1 cellular context compared by ENCODE assay signal in the genomic region with DNA sequence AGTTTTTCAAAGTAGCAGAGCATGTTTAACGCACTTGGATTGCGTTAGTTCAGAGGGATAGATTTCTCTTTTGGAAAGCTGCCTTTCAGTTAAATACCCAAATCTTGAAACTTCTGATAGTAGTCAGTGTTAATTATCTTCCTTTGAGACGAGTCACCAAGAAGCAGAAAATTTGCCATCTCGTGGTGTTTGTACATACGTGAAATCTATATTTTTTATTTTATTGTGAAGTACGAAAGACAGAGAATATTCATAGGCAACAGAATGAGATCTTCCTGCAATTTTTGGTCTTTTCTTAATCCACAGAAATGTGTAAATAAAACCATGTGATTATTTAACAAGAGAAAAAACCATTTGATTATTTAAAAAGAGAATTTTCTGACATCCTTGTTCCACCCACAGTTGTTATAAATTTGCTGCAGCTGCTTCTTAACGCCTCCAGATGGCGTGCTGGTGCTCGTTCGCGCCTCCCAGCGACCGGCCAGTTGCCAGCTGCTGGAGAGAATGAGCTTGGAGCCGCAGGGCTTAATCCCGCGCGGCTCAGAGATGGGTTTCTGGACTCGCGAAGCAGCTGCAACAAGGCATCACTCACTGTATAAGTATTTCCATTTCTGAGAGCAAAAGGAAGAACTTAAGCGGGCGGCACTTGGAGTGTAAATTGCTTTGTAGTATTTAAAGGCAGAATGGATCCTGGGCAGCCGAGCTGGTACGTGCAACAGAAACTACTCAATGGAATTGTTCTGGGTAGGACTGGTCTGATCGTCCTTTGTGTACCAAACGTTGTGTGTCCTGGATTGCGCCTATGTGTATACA.
TF ChIP-seq lines count a peak whose summit lies in the region.

No MANE protein-coding gene starts in this region.

TF ChIP-seq in GM23338, 12 proteins besides CTCF, POLR2A, EP300 and RAD21 (continued from another document):
- TF ChIP-seq, protein P1, sequence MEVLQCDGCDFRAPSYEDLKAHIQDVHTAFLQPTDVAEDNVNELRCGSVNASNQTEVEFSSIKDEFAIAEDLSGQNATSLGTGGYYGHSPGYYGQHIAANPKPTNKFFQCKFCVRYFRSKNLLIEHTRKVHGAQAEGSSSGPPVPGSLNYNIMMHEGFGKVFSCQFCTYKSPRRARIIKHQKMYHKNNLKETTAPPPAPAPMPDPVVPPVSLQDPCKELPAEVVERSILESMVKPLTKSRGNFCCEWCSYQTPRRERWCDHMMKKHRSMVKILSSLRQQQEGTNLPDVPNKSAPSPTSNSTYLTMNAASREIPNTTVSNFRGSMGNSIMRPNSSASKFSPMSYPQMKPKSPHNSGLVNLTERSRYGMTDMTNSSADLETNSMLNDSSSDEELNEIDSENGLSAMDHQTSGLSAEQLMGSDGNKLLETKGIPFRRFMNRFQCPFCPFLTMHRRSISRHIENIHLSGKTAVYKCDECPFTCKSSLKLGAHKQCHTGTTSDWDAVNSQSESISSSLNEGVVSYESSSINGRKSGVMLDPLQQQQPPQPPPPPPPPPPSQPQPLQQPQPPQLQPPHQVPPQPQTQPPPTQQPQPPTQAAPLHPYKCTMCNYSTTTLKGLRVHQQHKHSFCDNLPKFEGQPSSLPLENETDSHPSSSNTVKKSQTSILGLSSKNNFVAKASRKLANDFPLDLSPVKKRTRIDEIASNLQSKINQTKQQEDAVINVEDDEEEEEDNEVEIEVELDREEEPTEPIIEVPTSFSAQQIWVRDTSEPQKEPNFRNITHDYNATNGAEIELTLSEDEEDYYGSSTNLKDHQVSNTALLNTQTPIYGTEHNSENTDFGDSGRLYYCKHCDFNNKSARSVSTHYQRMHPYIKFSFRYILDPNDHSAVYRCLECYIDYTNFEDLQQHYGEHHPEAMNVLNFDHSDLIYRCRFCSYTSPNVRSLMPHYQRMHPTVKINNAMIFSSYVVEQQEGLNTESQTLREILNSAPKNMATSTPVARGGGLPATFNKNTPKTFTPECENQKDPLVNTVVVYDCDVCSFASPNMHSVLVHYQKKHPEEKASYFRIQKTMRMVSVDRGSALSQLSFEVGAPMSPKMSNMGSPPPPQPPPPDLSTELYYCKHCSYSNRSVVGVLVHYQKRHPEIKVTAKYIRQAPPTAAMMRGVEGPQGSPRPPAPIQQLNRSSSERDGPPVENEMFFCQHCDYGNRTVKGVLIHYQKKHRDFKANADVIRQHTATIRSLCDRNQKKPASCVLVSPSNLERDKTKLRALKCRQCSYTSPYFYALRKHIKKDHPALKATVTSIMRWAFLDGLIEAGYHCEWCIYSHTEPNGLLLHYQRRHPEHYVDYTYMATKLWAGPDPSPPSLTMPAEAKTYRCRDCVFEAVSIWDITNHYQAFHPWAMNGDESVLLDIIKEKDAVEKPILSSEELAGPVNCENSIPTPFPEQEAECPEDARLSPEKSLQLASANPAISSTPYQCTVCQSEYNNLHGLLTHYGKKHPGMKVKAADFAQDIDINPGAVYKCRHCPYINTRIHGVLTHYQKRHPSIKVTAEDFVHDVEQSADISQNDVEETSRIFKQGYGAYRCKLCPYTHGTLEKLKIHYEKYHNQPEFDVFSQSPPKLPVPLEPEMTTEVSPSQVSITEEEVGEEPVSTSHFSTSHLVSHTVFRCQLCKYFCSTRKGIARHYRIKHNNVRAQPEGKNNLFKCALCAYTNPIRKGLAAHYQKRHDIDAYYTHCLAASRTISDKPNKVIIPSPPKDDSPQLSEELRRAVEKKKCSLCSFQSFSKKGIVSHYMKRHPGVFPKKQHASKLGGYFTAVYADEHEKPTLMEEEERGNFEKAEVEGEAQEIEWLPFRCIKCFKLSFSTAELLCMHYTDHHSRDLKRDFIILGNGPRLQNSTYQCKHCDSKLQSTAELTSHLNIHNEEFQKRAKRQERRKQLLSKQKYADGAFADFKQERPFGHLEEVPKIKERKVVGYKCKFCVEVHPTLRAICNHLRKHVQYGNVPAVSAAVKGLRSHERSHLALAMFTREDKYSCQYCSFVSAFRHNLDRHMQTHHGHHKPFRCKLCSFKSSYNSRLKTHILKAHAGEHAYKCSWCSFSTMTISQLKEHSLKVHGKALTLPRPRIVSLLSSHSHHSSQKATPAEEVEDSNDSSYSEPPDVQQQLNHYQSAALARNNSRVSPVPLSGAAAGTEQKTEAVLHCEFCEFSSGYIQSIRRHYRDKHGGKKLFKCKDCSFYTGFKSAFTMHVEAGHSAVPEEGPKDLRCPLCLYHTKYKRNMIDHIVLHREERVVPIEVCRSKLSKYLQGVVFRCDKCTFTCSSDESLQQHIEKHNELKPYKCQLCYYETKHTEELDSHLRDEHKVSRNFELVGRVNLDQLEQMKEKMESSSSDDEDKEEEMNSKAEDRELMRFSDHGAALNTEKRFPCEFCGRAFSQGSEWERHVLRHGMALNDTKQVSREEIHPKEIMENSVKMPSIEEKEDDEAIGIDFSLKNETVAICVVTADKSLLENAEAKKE (CRISPR knock-in tag; IDR thresholded peaks at IDR 0.05), result no peak
- TF ChIP-seq, protein P2, sequence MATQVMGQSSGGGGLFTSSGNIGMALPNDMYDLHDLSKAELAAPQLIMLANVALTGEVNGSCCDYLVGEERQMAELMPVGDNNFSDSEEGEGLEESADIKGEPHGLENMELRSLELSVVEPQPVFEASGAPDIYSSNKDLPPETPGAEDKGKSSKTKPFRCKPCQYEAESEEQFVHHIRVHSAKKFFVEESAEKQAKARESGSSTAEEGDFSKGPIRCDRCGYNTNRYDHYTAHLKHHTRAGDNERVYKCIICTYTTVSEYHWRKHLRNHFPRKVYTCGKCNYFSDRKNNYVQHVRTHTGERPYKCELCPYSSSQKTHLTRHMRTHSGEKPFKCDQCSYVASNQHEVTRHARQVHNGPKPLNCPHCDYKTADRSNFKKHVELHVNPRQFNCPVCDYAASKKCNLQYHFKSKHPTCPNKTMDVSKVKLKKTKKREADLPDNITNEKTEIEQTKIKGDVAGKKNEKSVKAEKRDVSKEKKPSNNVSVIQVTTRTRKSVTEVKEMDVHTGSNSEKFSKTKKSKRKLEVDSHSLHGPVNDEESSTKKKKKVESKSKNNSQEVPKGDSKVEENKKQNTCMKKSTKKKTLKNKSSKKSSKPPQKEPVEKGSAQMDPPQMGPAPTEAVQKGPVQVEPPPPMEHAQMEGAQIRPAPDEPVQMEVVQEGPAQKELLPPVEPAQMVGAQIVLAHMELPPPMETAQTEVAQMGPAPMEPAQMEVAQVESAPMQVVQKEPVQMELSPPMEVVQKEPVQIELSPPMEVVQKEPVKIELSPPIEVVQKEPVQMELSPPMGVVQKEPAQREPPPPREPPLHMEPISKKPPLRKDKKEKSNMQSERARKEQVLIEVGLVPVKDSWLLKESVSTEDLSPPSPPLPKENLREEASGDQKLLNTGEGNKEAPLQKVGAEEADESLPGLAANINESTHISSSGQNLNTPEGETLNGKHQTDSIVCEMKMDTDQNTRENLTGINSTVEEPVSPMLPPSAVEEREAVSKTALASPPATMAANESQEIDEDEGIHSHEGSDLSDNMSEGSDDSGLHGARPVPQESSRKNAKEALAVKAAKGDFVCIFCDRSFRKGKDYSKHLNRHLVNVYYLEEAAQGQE (IDR thresholded peaks at IDR 0.05; ENCODE audit: unreplicated experiment), result no peak
- TF ChIP-seq JUNB (IDR thresholded peaks at IDR 0.05; ENCODE audit: unreplicated experiment), result no peak
- TF ChIP-seq, protein P3, sequence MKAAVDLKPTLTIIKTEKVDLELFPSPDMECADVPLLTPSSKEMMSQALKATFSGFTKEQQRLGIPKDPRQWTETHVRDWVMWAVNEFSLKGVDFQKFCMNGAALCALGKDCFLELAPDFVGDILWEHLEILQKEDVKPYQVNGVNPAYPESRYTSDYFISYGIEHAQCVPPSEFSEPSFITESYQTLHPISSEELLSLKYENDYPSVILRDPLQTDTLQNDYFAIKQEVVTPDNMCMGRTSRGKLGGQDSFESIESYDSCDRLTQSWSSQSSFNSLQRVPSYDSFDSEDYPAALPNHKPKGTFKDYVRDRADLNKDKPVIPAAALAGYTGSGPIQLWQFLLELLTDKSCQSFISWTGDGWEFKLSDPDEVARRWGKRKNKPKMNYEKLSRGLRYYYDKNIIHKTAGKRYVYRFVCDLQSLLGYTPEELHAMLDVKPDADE (IDR thresholded peaks at IDR 0.05), result no peak
